Comparison of ENCODE assay signal across 13 cellular contexts in genomic region chr9:95807326-95807947, GRCh38.
DNase-seq lines count a peak whose midpoint lies in the region; ATAC-seq, FAIRE-seq and TF ChIP-seq lines count a peak whose summit lies in the region.
"Had no signal": no experiment of that assay in that cellular context is flagged by ENCODE, and none has a peak within 500 bp of the region (broad histone marks: within the 10 kb centered on the region; RNA-seq: fewer than 3 reads in every experiment).

No MANE protein-coding gene starts in this region.

- CTCF ChIA-PET in HepG2 (lab: Yijun Ruan, JAX; ENCODE audit: low intra/inter-chr PET ratio, low total read pairs): no interaction called here

- H3K4me1 ChIP-seq in adrenal gland (replicated peaks in 1 of 2) (peaks cover 12 to 14% of the 10 kb centered on the region in 2 donors), HepG2 (ENCODE audit: insufficient read depth, low read length) (peaks cover 22% of the 10 kb centered on the region), stomach (peaks cover 4 to 31% (median 20%) of the 10 kb centered on the region in 4 donors)

- no peaks in the 10 kb centered on the region for H3K27me3 ChIP-seq in adrenal gland
- no peaks in the 10 kb centered on the region for H3K27me3 ChIP-seq in HepG2 (ENCODE audit: control insufficient read depth in 1 of 2, insufficient read depth in 2 of 2, low read length in 2 of 2)
- H3K27me3 ChIP-seq in stomach: no peaks in the 10 kb centered on the region

- no peaks in the 10 kb centered on the region for H4K20me1 ChIP-seq in HepG2 (ENCODE audit: insufficient read depth, low read length)

- intact Hi-C loops in adrenal gland (cut with DNase I): no loop called here
- intact Hi-C loops in HepG2 (cut with micrococcal nuclease; ENCODE audit: unreplicated experiment): no loop called here
- intact Hi-C loops in stomach (cut with DNase I; ENCODE audit: low total_unique reads): no loop called here

- H3K4me3 ChIP-seq in adrenal gland (no peak overlapping the region), HepG2 (replicated peaks in 1 of 3; ENCODE audit: insufficient read depth in 1 of 3, low read depth in 2 of 3, low read length in 3 of 3) (no peak overlapping the region), stomach (no peak overlapping the region)

- peak; percentile 61 for FAIRE-seq in HepG2 (lab: Jason Lieb, UNC)
- FAIRE-seq: GM18507 had no signal

- TF ChIP-seq EP300 in HepG2 (IDR thresholded peaks at IDR 0.05; ENCODE audit: low read depth in 2 of 2, low read length in 2 of 2) (peak in 1 of 2 experiments; percentile 54; a peak in 2 of 4 replicates), HepG2 (CRISPR knock-in tag; IDR thresholded peaks at IDR 0.05; ENCODE audit: borderline replicate concordance) (no peak), stomach (IDR thresholded peaks at IDR 0.05) (peak; percentile 64)

- TF ChIP-seq POLR2A in adrenal gland (IDR thresholded peaks at IDR 0.05) (no peak), HepG2 (IDR thresholded peaks at IDR 0.05; ENCODE audit: insufficient read depth in 1 of 2, low read depth in 2 of 2, low read length in 2 of 2) (no peak), stomach (IDR thresholded peaks at IDR 0.05) (no peak), erythroblast (IDR thresholded peaks at IDR 0.05; ENCODE audit: low read length) (no peak)

- H3K9ac ChIP-seq in HepG2 (ENCODE audit: insufficient read depth, low read depth, low read length): no peak overlapping the region

- TF ChIP-seq CTCF in adrenal gland (IDR thresholded peaks at IDR 0.05) (no peak), HepG2 (CRISPR knock-in tag; IDR thresholded peaks at IDR 0.05) (no peak), stomach (IDR thresholded peaks at IDR 0.05) (no peak)

- H3K79me2 ChIP-seq in HepG2 (ENCODE audit: insufficient read depth, low read length): no peaks in the 10 kb centered on the region

- in situ Hi-C loops in HepG2 (cut with HindIII; ENCODE audit: extremely low pct_ligation_motif_present, low pct_unique_long_range_greater_than_20kb): no loop called here

- DNase-seq in adrenal gland (peak; percentile 39 to 71 (median 62)), HepG2 (ENCODE audit: low spot score) (peak; percentile 34), stomach (peak; percentile 38), NCI-H2227 (lab: John Stamatoyannopoulos, UW; ENCODE audit: unreplicated experiment) (no peak), erythroblast (lab: John Stamatoyannopoulos, UW) (no peak), NCI-H774 (lab: John Stamatoyannopoulos, UW) (no peak)
- no peak for DNase-seq in effector CD8-positive, alpha-beta T cell (lab: John Stamatoyannopoulos, UW)
- DNase-seq: activated CD8-positive, alpha-beta memory T cell treated with anti-CD3 and anti-CD28 coated beads, Interleukin-2, amount 50 U/mL, for 48 hours; NCI-H187; stimulated activated CD4-positive, alpha-beta T cell treated with anti-CD3 and anti-CD28 coated beads, Interleukin-1b, Interleukin-23, amount 100 ng/mL, for 48 hours; WERI-Rb-1 had no signal

- no TSS peak for BruUV-seq in HepG2 (replicated peaks; lab: Mats Ljungman, UMichigan)

- H3K9me3 ChIP-seq in adrenal gland (replicated peaks in 1 of 3) (no peaks in the 10 kb centered on the region), HepG2 (ENCODE audit: low read length) (no peaks in the 10 kb centered on the region), stomach (no peaks in the 10 kb centered on the region)

- 32 to 44% (median 39%) methylated on average over 5 of the region's 5 CpGs for WGBS in adrenal gland, 4 donors
- WGBS in HepG2 (ENCODE audit: low lambda C conversion rate): 6% methylated on average over 5 of the region's 5 CpGs
- 44 to 55% (median 52%) methylated on average over 5 of the region's 5 CpGs for WGBS in stomach, 5 donors

- TF ChIP-seq RAD21 in HepG2 (CRISPR knock-in tag; IDR thresholded peaks at IDR 0.05): no peak

- POLR2A ChIA-PET in HepG2 (lab: Yijun Ruan, JAX): interaction anchor here (1.0 kb wide), 1 partner anchor 25 kb away, joined by 4 read pairs; no protein-coding TSS in a partner anchor

- H3K27ac ChIP-seq in adrenal gland: peak overlapping the region in 3 of 5 donors; percentile 3 to 35 (median 4)
- H3K27ac ChIP-seq in HepG2 (ENCODE audit: extremely low read length, insufficient read depth, low read length): no peak overlapping the region
- peak overlapping the region in 4 of 5 donors; percentile 22 to 76 (median 64) for H3K27ac ChIP-seq in stomach
- H3K27ac ChIP-seq: WERI-Rb-1 had no signal

- ATAC-seq in GM21723 (IDR thresholded peaks at IDR 0.05; ENCODE audit: unreplicated experiment) (peak; percentile 57), HepG2 (peak; percentile 87)

- H3K36me3 ChIP-seq in adrenal gland (replicated peaks in 1 of 2): no peaks in the 10 kb centered on the region
- H3K36me3 ChIP-seq in HepG2 (replicated peaks in 1 of 2; ENCODE audit: control insufficient read depth in 1 of 2, insufficient read depth in 2 of 2, low read length in 2 of 2): no peaks in the 10 kb centered on the region
- H3K36me3 ChIP-seq in stomach: peaks cover 0 to 6% (median 0%) of the 10 kb centered on the region in 4 donors
- H3K36me3 ChIP-seq: WERI-Rb-1 had no signal

- H2AFZ ChIP-seq in HepG2 (ENCODE audit: low read length): peak overlapping the region; percentile 11

- peak overlapping the region; percentile 58 for H3K4me2 ChIP-seq in HepG2 (ENCODE audit: low read depth, low read length)

TF ChIP-seq in HepG2, 621 proteins besides CTCF, POLR2A, EP300 and RAD21 (continues in another document):
- TF ChIP-seq FOXP1 (IDR thresholded peaks at IDR 0.05) (no peak), FOXP1 (CRISPR knock-in tag; IDR thresholded peaks at IDR 0.05) (peak; percentile 79), ZFP37 (CRISPR knock-in tag; IDR thresholded peaks at IDR 0.05; ENCODE audit: borderline replicate concordance) (no peak), XRCC5 (optimal IDR thresholded peaks at IDR 0.05; ENCODE audit: low read length) (no peak), FOXO1 (CRISPR knock-in tag; IDR thresholded peaks at IDR 0.05) (peak; percentile 88; the same call in 1 of the 2 replicates), NCOR1 (IDR thresholded peaks at IDR 0.05; ENCODE audit: borderline replicate concordance, low read length) (peak; percentile 36; the same call in 1 of the 2 replicates), SAP130 (CRISPR knock-in tag; IDR thresholded peaks at IDR 0.05; ENCODE audit: low read depth) (peak; percentile 43), HDAC1 (CRISPR knock-in tag; IDR thresholded peaks at IDR 0.05) (peak; percentile 60), HNF1B (CRISPR knock-in tag; IDR thresholded peaks at IDR 0.05) (no peak), ERF (CRISPR knock-in tag; IDR thresholded peaks at IDR 0.05) (0 out of 2 replicates have a peak, but pooled peaks have one; percentile 41), KDM5B (CRISPR knock-in tag; IDR thresholded peaks at IDR 0.05; ENCODE audit: borderline replicate concordance) (no peak), ESRRA (CRISPR knock-in tag; IDR thresholded peaks at IDR 0.05; ENCODE audit: low read depth) (peak; percentile 98), AHDC1 (CRISPR knock-in tag; IDR thresholded peaks at IDR 0.05; ENCODE audit: borderline replicate concordance) (peak; percentile 86; the same call in 1 of the 2 replicates)

Comparison
In these comparisons a context has a peak if more than half of its experiments do, and no peak if none do; other contexts are left out.
1. DNase-seq: peak in adrenal gland (7 of 7), HepG2 (single experiment) and stomach (single experiment); none in effector CD8-positive, alpha-beta T cell (single experiment), NCI-H2227 (single experiment), erythroblast (0 of 2) and NCI-H774 (single experiment).